In genomic region chr15:57425842-57426241, GRCh38 we compare ENCODE assay signal across 19 cellular contexts. TPM values are rescaled to one million over a fixed set of nuclear protein-coding genes. Genes with fewer than 3 reads are reported as not detected.
A peak's percentile ranks its signal among the peaks of the same experiment; 100 is the strongest.
DNase-seq lines count a peak whose midpoint lies in the region; ATAC-seq and TF ChIP-seq lines count a peak whose summit lies in the region.
"Had no signal": no experiment of that assay in that cellular context is flagged by ENCODE, and none has a peak within 500 bp of the region (broad histone marks: within the 10 kb centered on the region; RNA-seq: fewer than 3 reads in every experiment).

No MANE protein-coding gene starts in this region.

- TF ChIP-seq CTCF in cardiac muscle cell (IDR thresholded peaks at IDR 0.05; ENCODE audit: low read depth, low read length): no peak
- TF ChIP-seq CTCF in GM23338 (conservative IDR thresholded peaks at IDR 0.05; ENCODE audit: low read depth in 2 of 2): no peak

- H3K4me3 Mint-ChIP-seq in GM23338: no peak overlapping the region
- H3K4me3 Mint-ChIP-seq: B cell; CD4-positive, CD25-positive, alpha-beta regulatory T cell; CD8-positive, alpha-beta T cell; H9; HFFc6 had no signal

- H3K36me3 Mint-ChIP-seq in GM23338 (ENCODE audit: low read depth): peaks cover 4% of the 10 kb centered on the region; the same call in 1 of the 3 replicates
- H3K36me3 Mint-ChIP-seq: CD4-positive, CD25-positive, alpha-beta regulatory T cell; CD8-positive, alpha-beta T cell had no signal

- H3K4me1 ChIP-seq in cardiac muscle cell (ENCODE audit: low read depth) (peaks cover 73% of the 10 kb centered on the region), GM23338 (ENCODE audit: insufficient read depth) (peaks cover 42% of the 10 kb centered on the region), HAP-1 (peaks cover 5% of the 10 kb centered on the region; the same call in 1 of the 2 replicates)

- no peaks in the 10 kb centered on the region; the same call in 1 of the 2 replicates for H4K20me1 ChIP-seq in GM23338 (replicated peaks; ENCODE audit: insufficient read depth)
- H4K20me1 ChIP-seq: BLaER1 had no signal

- peak; percentile 53 for ATAC-seq in GM23338
- ATAC-seq: CD8-positive, alpha-beta T cell had no signal

- H3K4me1 Mint-ChIP-seq in GM23338: peaks cover 58% of the 10 kb centered on the region
- H3K4me1 Mint-ChIP-seq: B cell; CD4-positive, CD25-positive, alpha-beta regulatory T cell had no signal

- no peak overlapping the region for H3K4me3 ChIP-seq in cardiac muscle cell
- no peak overlapping the region for H3K4me3 ChIP-seq in GM23338
- no peak overlapping the region for H3K4me3 ChIP-seq in HAP-1
- H3K4me3 ChIP-seq: BLaER1 had no signal

- H3K79me2 ChIP-seq in GM23338 (replicated peaks; ENCODE audit: insufficient read depth): peaks cover 91% of the 10 kb centered on the region

- intact Hi-C loops in cardiac septum (cut with DNase I): no loop called here

- no peak overlapping the region for H3K27ac Mint-ChIP-seq in GM23338
- H3K27ac Mint-ChIP-seq: B cell; CD4-positive, CD25-positive, alpha-beta regulatory T cell; CD8-positive, alpha-beta T cell; HFFc6 had no signal

- H3K9me2 ChIP-seq in GM23338 (ENCODE audit: insufficient read depth): no peaks in the 10 kb centered on the region

- no peaks in the 10 kb centered on the region for H3K36me3 ChIP-seq in cardiac muscle cell
- H3K36me3 ChIP-seq in GM23338 (ENCODE audit: insufficient read depth): no peaks in the 10 kb centered on the region
- no peaks in the 10 kb centered on the region for H3K36me3 ChIP-seq in HAP-1 (replicated peaks)
- H3K36me3 ChIP-seq: BLaER1 had no signal

- H3K27me3 Mint-ChIP-seq in GM23338 (ENCODE audit: insufficient read depth, low read depth, poor library complexity): peaks cover 7% of the 10 kb centered on the region

- DNase-seq in cardiac muscle cell (ENCODE audit: low read depth in 1 of 2, low spot score in 1 of 2): no peak
- no peak for DNase-seq in cardiac septum (ENCODE audit: low spot score)
- DNase-seq in GM23338 (ENCODE audit: low spot score): peak; percentile 45
- DNase-seq in iPS-NIHi11 (ENCODE audit: low spot score): peak; percentile 29
- no peak for DNase-seq in HT-29 (ENCODE audit: low spot score)
- DNase-seq in NCI-H345 (lab: John Stamatoyannopoulos, UW): no peak
- no peak for DNase-seq in HAP-1 (ENCODE audit: low spot score in 2 of 2)
- DNase-seq: Caco-2; CD4-positive, CD25-positive, alpha-beta regulatory T cell; CD8-positive, alpha-beta T cell; DMS153; DND-41; GF-D8; H9; HFFc6 had no signal

- no peak overlapping the region for H3K4me2 ChIP-seq in GM23338
- H3K4me2 ChIP-seq: BLaER1 had no signal

- H3K9me3 Mint-ChIP-seq in GM23338: no peaks in the 10 kb centered on the region
- H3K9me3 Mint-ChIP-seq: CD8-positive, alpha-beta T cell; H9; HFFc6 had no signal

- H3K27me3 ChIP-seq in cardiac muscle cell (no peaks in the 10 kb centered on the region), GM23338 (ENCODE audit: insufficient read depth) (no peaks in the 10 kb centered on the region), HAP-1 (ENCODE audit: low read depth) (no peaks in the 10 kb centered on the region)
- H3K27me3 ChIP-seq: BLaER1 had no signal

- in situ Hi-C loops in HAP-1 (cut with MboI; ENCODE audit: low sequenced_read_pairs): no loop called here

- H2AFZ ChIP-seq in GM23338: no peak overlapping the region

- no peaks in the 10 kb centered on the region for H3F3A ChIP-seq in GM23338 (replicated peaks; ENCODE audit: low read depth)

- no peaks in the 10 kb centered on the region for H3K9me3 ChIP-seq in cardiac muscle cell (ENCODE audit: low read depth)
- no peaks in the 10 kb centered on the region for H3K9me3 ChIP-seq in HAP-1
- H3K9me3 ChIP-seq: Caco-2 had no signal

- H3K27ac ChIP-seq in cardiac muscle cell (peak overlapping the region; percentile 95), GM23338 (ENCODE audit: low read depth) (peak overlapping the region; percentile 87)
- H3K27ac ChIP-seq: 22Rv1, BLaER1, C4-2B had no signal

TF ChIP-seq in GM23338, 12 proteins besides CTCF, POLR2A, EP300 and RAD21 (continues in another document):
- no peak for TF ChIP-seq ZNF462 (CRISPR knock-in tag; IDR thresholded peaks at IDR 0.05)
- TF ChIP-seq CREB1 (CRISPR knock-in tag; IDR thresholded peaks at IDR 0.05; ENCODE audit: low read depth): no peak
- no peak for TF ChIP-seq JUNB (IDR thresholded peaks at IDR 0.05; ENCODE audit: unreplicated experiment)
- TF ChIP-seq EZH2 (IDR thresholded peaks at IDR 0.05; ENCODE audit: low read depth, unreplicated experiment): no peak
- TF ChIP-seq ETS1 (IDR thresholded peaks at IDR 0.05): no peak
- no peak for TF ChIP-seq NANOG (IDR thresholded peaks at IDR 0.05; ENCODE audit: borderline replicate concordance)
- no peak for TF ChIP-seq EZH2phosphoT487 (IDR thresholded peaks at IDR 0.05; ENCODE audit: unreplicated experiment)

RNA-seq across cellular contexts. Expression of gene CGNL1, which starts 49.5 kb away (rescaled TPM):
- 97.4 and 134 TPM in 2 replicates for total RNA-seq in cardiac muscle cell
- polyA plus RNA-seq in cardiac muscle cell: 62.9 and 75.4 TPM in 2 replicates
- total RNA-seq in cardiac septum: 19.6 TPM
- total RNA-seq in GM23338 (2014; rRNA removed; shearing (Covaris generic)): 57.8 and 58.0 TPM in 2 replicates
- 19.4 and 20.0 TPM in 2 replicates for polyA plus RNA-seq in GM23338 (2016; fragmentation: Nextera tagmentation; extraction: Ambion mirVana)
- 0.29 and 0.36 TPM in 2 replicates for total RNA-seq in HT-29 (2014; rRNA removed; shearing (Covaris generic))
- total RNA-seq: CD4-positive, CD25-positive, alpha-beta regulatory T cell; CD8-positive, alpha-beta T cell had no signal
- polyA plus RNA-seq: CD4-positive, CD25-positive, alpha-beta regulatory T cell had no signal

Comparison
In these comparisons a context has a peak if more than half of its experiments do, and no peak if none do; other contexts are left out.
1. DNase-seq: peak in GM23338 (single experiment) and iPS-NIHi11 (single experiment); none in cardiac muscle cell (0 of 2), cardiac septum (single experiment), HT-29 (single experiment), NCI-H345 (single experiment) and HAP-1 (0 of 2).
2. RNA of gene CGNL1, which starts 49.5 kb away (total RNA-seq): 97.4 to 134 TPM in cardiac muscle cell, 57.8 to 58.0 TPM in GM23338 and 19.6 TPM in cardiac septum (single experiment); 0.29 to 0.36 TPM in HT-29; every median in the first group is over 10 times any median in the second.